In the genomic region with DNA sequence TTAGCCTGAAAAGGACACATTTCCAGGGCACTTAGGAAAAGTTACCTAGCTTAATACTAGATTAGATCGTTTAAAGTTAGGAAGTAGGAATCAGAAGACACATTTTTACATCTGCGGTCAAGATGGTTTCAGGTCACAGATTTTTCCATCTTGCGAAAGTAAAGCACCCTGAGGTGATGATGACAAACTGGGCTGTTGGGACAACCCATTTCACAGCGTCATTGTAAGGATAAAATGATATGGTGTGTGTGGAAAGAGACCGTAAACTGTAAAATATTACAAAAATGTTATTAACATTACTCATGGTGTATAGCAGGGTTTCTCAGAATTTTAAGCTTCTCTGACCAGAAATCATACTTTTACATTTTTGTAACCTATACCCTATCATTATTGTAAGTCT, we compare ENCODE assay signal across 12 cellular contexts.
"Had no signal": no experiment of that assay in that cellular context is flagged by ENCODE, and none has a peak within 500 bp of the region (broad histone marks: within the 10 kb centered on the region; RNA-seq: fewer than 3 reads in every experiment).

No MANE protein-coding gene starts in this region.

- DNase-seq: activated CD4-positive, alpha-beta T cell treated with anti-CD3 and anti-CD28 coated beads, Interleukin-2, amount 50 U/mL, for 48 hours; activated CD4-positive, CD25-positive, alpha-beta regulatory T cell treated with anti-CD3 and anti-CD28 coated beads, Interleukin-2, amount 50 U/mL, for 72 hours; activated gamma-delta T cell; activated naive CD8-positive, alpha-beta T cell treated with anti-CD3 and anti-CD28 coated beads for 36 hours; activated T-cell treated with anti-CD3 and anti-CD28 coated beads, Interleukin-2, amount 50 U/mL, for 4 hours; aorta; hippocampal formation; kidney glomerular epithelial cell; mesendoderm; occipital lobe; stimulated activated CD4-positive, alpha-beta T cell treated with anti-CD3 and anti-CD28 coated beads, Interleukin-2, amount 100 ng/mL, for 48 hours; stimulated activated naive CD4-positive, alpha-beta T cell treated with Interleukin-2 at 50 U/mL for 16 hours had no signal

- ATAC-seq: activated T-cell treated with anti-CD3 and anti-CD28 coated beads, Interleukin-2, amount 50 U/mL, for 4 hours had no signal
